In genomic region chr10:73554729-73555128, GRCh38 we compare ENCODE assay signal across 20 cellular contexts. TPM values are rescaled to one million over a fixed set of nuclear protein-coding genes. Genes with fewer than 3 reads are reported as not detected.
DNase-seq lines count a peak whose midpoint lies in the region; ATAC-seq and TF ChIP-seq lines count a peak whose summit lies in the region.
"Had no signal": no experiment of that assay in that cellular context is flagged by ENCODE, and none has a peak within 500 bp of the region (broad histone marks: within the 10 kb centered on the region; RNA-seq: fewer than 3 reads in every experiment).

No MANE protein-coding gene starts in this region.

- no peak overlapping the region; the same call in 1 of the 2 replicates for H3K27ac ChIP-seq in SJCRH30
- H3K27ac ChIP-seq in dorsolateral prefrontal cortex: peak overlapping the region; percentile 80 to 99 (median 96)
- peak overlapping the region; percentile 88 for H3K27ac ChIP-seq in psoas muscle
- H3K27ac ChIP-seq in Karpas-422 (ENCODE audit: low read length): no peak overlapping the region

- H3K4me2 ChIP-seq in Karpas-422 (ENCODE audit: low read depth, low read length, poor library complexity, severe bottlenecking): no peak overlapping the region

- intact Hi-C loops in dorsolateral prefrontal cortex (cut with DNase I): loop anchor here in 1 of 2 donors (5.0 kb wide), 1 partner anchor 38 kb away; the partner anchor contains the start of gene USP54
- intact Hi-C loops in psoas muscle (cut with DNase I): loop anchor here in 1 of 2 donors (5.0 kb wide), 1 partner anchor 88 kb away; the partner anchor contains the start of gene MYOZ1

- peak; percentile 85 for DNase-seq in G401 (ENCODE audit: low spot score)
- peak; percentile 4 to 40 for DNase-seq in SJCRH30
- peak in 1 of 10 donors; percentile 49 for DNase-seq in dorsolateral prefrontal cortex
- no peak for DNase-seq in psoas muscle
- DNase-seq in Karpas-422: no peak
- DNase-seq: ACHN; CD8-positive, alpha-beta memory T cell; DND-41; NCI-H187; NCI-H2107; NCI-H510A; NCI-H774; PC-3; RPMI8226; SHP77 treated with DMSO at 0.1 percent for 48 hours had no signal

- H3K4me3 ChIP-seq in SJCRH30 (no peak overlapping the region), dorsolateral prefrontal cortex (peak overlapping the region in 1 of 59 donors; percentile 10), psoas muscle (peak overlapping the region; percentile 54), Karpas-422 (ENCODE audit: low read length) (no peak overlapping the region)
- H3K4me3 ChIP-seq: K562 had no signal

- H2AFZ ChIP-seq in Karpas-422 (ENCODE audit: low read length): no peak overlapping the region

- TF ChIP-seq CTCF in dorsolateral prefrontal cortex (IDR thresholded peaks at IDR 0.05 in 54 of 56, conservative IDR thresholded peaks at IDR 0.05 in 2 of 56; ENCODE audit: low read depth in 1 of 56, partially characterized antibody in 56 of 56): no peak
- no peak for TF ChIP-seq CTCF in psoas muscle (IDR thresholded peaks at IDR 0.05)

- no peak overlapping the region for H3K9ac ChIP-seq in Karpas-422 (ENCODE audit: low read length)

- H3K9me2 ChIP-seq in Karpas-422 (replicated peaks; ENCODE audit: insufficient read depth, low read length): no peaks in the 10 kb centered on the region

- H4K20me1 ChIP-seq in Karpas-422 (ENCODE audit: insufficient read depth, low read depth, low read length): no peaks in the 10 kb centered on the region

- H3K36me3 ChIP-seq in SJCRH30: no peaks in the 10 kb centered on the region
- H3K36me3 ChIP-seq in psoas muscle (ENCODE audit: insufficient read depth in 1 of 2, low read depth in 1 of 2): peaks cover 0 to 11% of the 10 kb centered on the region in 2 donors
- H3K36me3 ChIP-seq in Karpas-422 (ENCODE audit: insufficient read depth, low read length): no peaks in the 10 kb centered on the region

- H3K4me1 ChIP-seq in SJCRH30 (peaks cover 25% of the 10 kb centered on the region), psoas muscle (peaks cover 64% of the 10 kb centered on the region), Karpas-422 (ENCODE audit: low read length) (no peaks in the 10 kb centered on the region)

- H3K27me3 ChIP-seq in SJCRH30: no peaks in the 10 kb centered on the region
- H3K27me3 ChIP-seq in dorsolateral prefrontal cortex: no peaks in the 10 kb centered on the region
- no peaks in the 10 kb centered on the region for H3K27me3 ChIP-seq in psoas muscle (ENCODE audit: insufficient read depth in 3 of 3, low read length in 2 of 3)
- H3K27me3 ChIP-seq in Karpas-422 (ENCODE audit: low read length): no peaks in the 10 kb centered on the region

- ATAC-seq in psoas muscle (peak in 2 of 4 donors; percentile 5 to 13), GM18861 (IDR thresholded peaks at IDR 0.05; ENCODE audit: unreplicated experiment) (no peak), GM18868 (IDR thresholded peaks at IDR 0.05; ENCODE audit: unreplicated experiment) (no peak), GM18873 (IDR thresholded peaks at IDR 0.05; ENCODE audit: low FRiP score, unreplicated experiment) (no peak)
- ATAC-seq: K562, SK-N-SH treated with all-trans-retinoic acid at 6 μM for 48 hours had no signal

- H3K9me3 ChIP-seq in SJCRH30 (replicated peaks) (no peaks in the 10 kb centered on the region), psoas muscle (no peaks in the 10 kb centered on the region), Karpas-422 (ENCODE audit: low read length) (no peaks in the 10 kb centered on the region)

- in situ Hi-C loops in G401 (cut with HindIII; ENCODE audit: low sequenced_read_pairs): no loop called here

- H3K79me2 ChIP-seq in Karpas-422 (ENCODE audit: low read length): no peaks in the 10 kb centered on the region

RNA-seq across cellular contexts. Expression of gene USP54, which starts 36.4 kb away (rescaled TPM):
- total RNA-seq in G401 (2014; rRNA removed; shearing (Covaris generic)): 13.0 and 23.2 TPM in 2 replicates
- 27.0 and 29.9 TPM in 2 replicates for total RNA-seq in SJCRH30 (2014; rRNA removed; shearing (Covaris generic))
- total RNA-seq in dorsolateral prefrontal cortex (100 to 1,000 TPM in 119 of 120 experiments, 10 to 100 TPM in 1; 91.9 to 623 (median 231) TPM), psoas muscle (100 to 1,000 TPM in 2 of 4 donors, 10 to 100 TPM in 2; 47.7 to 216 (median 110) TPM)
- polyA plus RNA-seq in psoas muscle: 10 to 100 TPM; 32.6 to 94.3 (median 65.9) TPM
- total RNA-seq in Karpas-422 (2014; rRNA removed; shearing (Covaris generic); ENCODE audit: low replicate concordance): 8.2 and 10.7 TPM in 2 replicates

RNA-seq across cellular contexts. Expression of gene PPP3CB, which starts 58.9 kb away (rescaled TPM):
- total RNA-seq in G401 (2014; rRNA removed; shearing (Covaris generic)): 6.6 and 7.8 TPM in 2 replicates
- 32.1 and 41.3 TPM in 2 replicates for total RNA-seq in SJCRH30 (2014; rRNA removed; shearing (Covaris generic))
- 100 to 1,000 TPM in 109 of 120 experiments, 10 to 100 TPM in 11; 64.9 to 242 (median 161) TPM for total RNA-seq in dorsolateral prefrontal cortex
- total RNA-seq in psoas muscle: 100 to 1,000 TPM in 3 of 4 donors, 10 to 100 TPM in 1; 92.3 to 177 (median 138) TPM
- 100 to 1,000 TPM in 1 of 3 donors, 10 to 100 TPM in 2; 52.2 to 162 (median 94.2) TPM for polyA plus RNA-seq in psoas muscle
- total RNA-seq in Karpas-422 (2014; rRNA removed; shearing (Covaris generic); ENCODE audit: low replicate concordance): 24.1 and 51.0 TPM in 2 replicates

Comparison
In these comparisons a context has a peak if more than half of its experiments do, and no peak if none do; other contexts are left out.
1. DNase-seq: peak in G401 (single experiment) and SJCRH30 (2 of 2); none in psoas muscle (0 of 2) and Karpas-422 (single experiment).
2. H3K27ac ChIP-seq: peak in dorsolateral prefrontal cortex (59 of 59) and psoas muscle (single experiment); none in SJCRH30 (single experiment) and Karpas-422 (single experiment).